ENCODE assay signal across 1 cellular context in genomic region chr18:52060612-52061259, GRCh38.
TF ChIP-seq lines count a peak whose summit lies in the region.

No MANE protein-coding gene starts in this region.

TF ChIP-seq in HepG2, 621 proteins besides CTCF, POLR2A, EP300 and RAD21 (continued from another document and continues in another):
- TF ChIP-seq ARID5B (CRISPR knock-in tag; IDR thresholded peaks at IDR 0.05) (peak; percentile 60), CENPX (CRISPR knock-in tag; IDR thresholded peaks at IDR 0.05) (no peak), LCORL (IDR thresholded peaks at IDR 0.05) (no peak), LCORL (CRISPR knock-in tag; IDR thresholded peaks at IDR 0.05) (no peak), MAZ (IDR thresholded peaks at IDR 0.05; ENCODE audit: borderline replicate concordance, low read depth, low read length) (no peak), MAZ (CRISPR knock-in tag; IDR thresholded peaks at IDR 0.05; ENCODE audit: low read depth) (no peak), ZBTB14 (CRISPR knock-in tag; IDR thresholded peaks at IDR 0.05) (no peak), HNF4A (CRISPR knock-in tag; IDR thresholded peaks at IDR 0.05) (peak; percentile 67), ZFP90 (CRISPR knock-in tag; IDR thresholded peaks at IDR 0.05; ENCODE audit: borderline replicate concordance) (no peak), ZSCAN30 (CRISPR knock-in tag; IDR thresholded peaks at IDR 0.05) (no peak), ZNF136 (CRISPR knock-in tag; IDR thresholded peaks at IDR 0.05; ENCODE audit: low read depth) (no peak), SALL1 (CRISPR knock-in tag; IDR thresholded peaks at IDR 0.05) (peak; percentile 41; the same call in 1 of the 2 replicates), ZNF674 (CRISPR knock-in tag; IDR thresholded peaks at IDR 0.05; ENCODE audit: low read depth) (no peak), GATAD1 (CRISPR knock-in tag; IDR thresholded peaks at IDR 0.05) (no peak), TEAD3 (CRISPR knock-in tag; optimal IDR thresholded peaks at IDR 0.05; ENCODE audit: borderline replicate concordance) (peak; percentile 16), FOXJ3 (CRISPR knock-in tag; IDR thresholded peaks at IDR 0.05; ENCODE audit: borderline replicate concordance) (no peak), ZNF83 (CRISPR knock-in tag; IDR thresholded peaks at IDR 0.05; ENCODE audit: borderline replicate concordance) (no peak), ZBTB39 (CRISPR knock-in tag; IDR thresholded peaks at IDR 0.05) (no peak), KDM6A (CRISPR knock-in tag; IDR thresholded peaks at IDR 0.05; ENCODE audit: low read depth) (no peak), ZNF816 (CRISPR knock-in tag; IDR thresholded peaks at IDR 0.05; ENCODE audit: borderline replicate concordance) (no peak), NCOA2 (CRISPR knock-in tag; IDR thresholded peaks at IDR 0.05) (no peak), ZSCAN9 (CRISPR knock-in tag; IDR thresholded peaks at IDR 0.05; ENCODE audit: borderline replicate concordance) (no peak), MED13 (CRISPR knock-in tag; IDR thresholded peaks at IDR 0.05) (no peak), DRAP1 (CRISPR knock-in tag; IDR thresholded peaks at IDR 0.05) (no peak), SOX6 (IDR thresholded peaks at IDR 0.05) (no peak), SOX6 (CRISPR knock-in tag; IDR thresholded peaks at IDR 0.05) (peak; percentile 80), ZNF646 (CRISPR knock-in tag; IDR thresholded peaks at IDR 0.05) (no peak), SOX5 (CRISPR knock-in tag; IDR thresholded peaks at IDR 0.05; ENCODE audit: borderline replicate concordance) (peak; percentile 52; the same call in 1 of the 2 replicates), MAF1 (CRISPR knock-in tag; IDR thresholded peaks at IDR 0.05; ENCODE audit: borderline replicate concordance) (no peak), SOX13 (IDR thresholded peaks at IDR 0.05) (no peak), SOX13 (CRISPR knock-in tag; conservative IDR thresholded peaks at IDR 0.05 in 1 of 2, IDR thresholded peaks at IDR 0.05 in 1 of 2) (peak in 1 of 2 experiments; percentile 54; a peak in 1 of 4 replicates), NCOA1 (CRISPR knock-in tag; IDR thresholded peaks at IDR 0.05) (no peak), ARNT2 (CRISPR knock-in tag; IDR thresholded peaks at IDR 0.05; ENCODE audit: low read depth) (no peak), ZMYM4 (CRISPR knock-in tag; IDR thresholded peaks at IDR 0.05) (peak; percentile 31; the same call in 1 of the 2 replicates), ZNF776 (CRISPR knock-in tag; IDR thresholded peaks at IDR 0.05) (no peak), ZKSCAN5 (CRISPR knock-in tag; IDR thresholded peaks at IDR 0.05) (no peak), ZSCAN22 (CRISPR knock-in tag; IDR thresholded peaks at IDR 0.05) (no peak), ZFX (CRISPR knock-in tag; IDR thresholded peaks at IDR 0.05; ENCODE audit: low read depth) (no peak), NR2F1 (CRISPR knock-in tag; IDR thresholded peaks at IDR 0.05) (no peak), THRA (CRISPR knock-in tag; IDR thresholded peaks at IDR 0.05; ENCODE audit: borderline replicate concordance) (no peak), ZFP37 (CRISPR knock-in tag; IDR thresholded peaks at IDR 0.05; ENCODE audit: borderline replicate concordance) (no peak), ZXDC (CRISPR knock-in tag; IDR thresholded peaks at IDR 0.05) (no peak), ZBTB21 (CRISPR knock-in tag; IDR thresholded peaks at IDR 0.05) (no peak), CSRNP2 (CRISPR knock-in tag; conservative IDR thresholded peaks at IDR 0.05; ENCODE audit: low read depth) (no peak), RBFOX2 (IDR thresholded peaks at IDR 0.05; ENCODE audit: low read depth, low read length) (no peak), ZSCAN21 (CRISPR knock-in tag; IDR thresholded peaks at IDR 0.05; ENCODE audit: borderline replicate concordance) (no peak), ZKSCAN1 (IDR thresholded peaks at IDR 0.05; ENCODE audit: low read length) (no peak), RFX5 (IDR thresholded peaks at IDR 0.05; ENCODE audit: low read depth, low read length) (no peak)
